Comparison of ENCODE assay signal across 27 cellular contexts in the genomic region with DNA sequence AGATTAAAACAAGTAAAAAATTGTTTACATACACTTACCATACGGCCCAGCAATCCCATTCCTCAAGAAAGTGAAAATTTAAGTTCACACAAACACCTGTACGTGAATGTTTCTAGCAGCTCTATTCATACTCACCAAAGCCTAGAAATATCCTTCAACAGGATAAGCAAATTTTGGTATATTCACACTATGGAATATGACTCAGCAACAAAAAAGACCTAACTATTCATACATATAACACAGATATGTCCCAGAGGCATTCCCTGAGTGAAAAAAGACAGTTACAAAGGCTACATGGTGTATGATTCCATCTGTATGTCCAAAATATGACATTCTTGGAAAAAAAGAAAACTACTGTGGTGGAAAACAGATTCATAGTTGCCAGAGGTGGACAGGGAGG.
"Had no signal": no experiment of that assay in that cellular context is flagged by ENCODE, and none has a peak within 500 bp of the region (broad histone marks: within the 10 kb centered on the region; RNA-seq: fewer than 3 reads in every experiment).

No MANE protein-coding gene starts in this region.

- DNase-seq: stimulated activated CD4-positive, alpha-beta T cell treated with anti-CD3 and anti-CD28 coated beads, Interleukin-2, amount 100 ng/mL, for 48 hours; stimulated activated CD4-positive, alpha-beta T cell treated with anti-CD3 and anti-CD28 coated beads, Interleukin-4, amount 100 ng/mL, for 1 hour; stimulated activated CD4-positive, alpha-beta T cell treated with anti-CD3 and anti-CD28 coated beads, Interleukin-4, amount 100 ng/mL, for 24 hours; stimulated activated CD4-positive, alpha-beta T cell treated with anti-CD3 and anti-CD28 coated beads, Interleukin-4, amount 100 ng/mL, for 4 hours; stimulated activated CD8-positive, alpha-beta memory T cell treated with anti-CD3 and anti-CD28 coated beads, Interleukin-4, amount 100 ng/mL, for 48 hours; stimulated activated naive B cell treated with anti-CD40 and anti-IgM and Interleukin-4, amounts not matched to agents 10 μg/mL and 1 μg/mL and 100 μg/mL, for 72 hours; stimulated activated naive CD4-positive, alpha-beta T cell; stimulated activated naive CD4-positive, alpha-beta T cell treated with Interleukin-2 at 50 U/mL for 16 hours; stimulated activated naive CD8-positive, alpha-beta T cell treated with anti-CD3 and anti-CD28 coated beads, Interleukin-15, amount 100 ng/mL, for 72 hours; stimulated activated naive CD8-positive, alpha-beta T cell treated with anti-CD3 and anti-CD28 coated beads, Interleukin-15, Interleukin-2, amounts not matched to agents 100 U/mL and 50 U/mL, for 24 hours; stomach; substantia nigra; testis; thyroid gland; tibial artery; transverse colon; trophoblast cell; upper lobe of right lung; uterus had no signal

- FAIRE-seq: urothelium cell line had no signal

- H3K27ac ChIP-seq: stomach, suprapubic skin, testis, thoracic aorta, thyroid gland, tibial artery, tibial nerve, transverse colon, upper lobe of left lung, upper lobe of right lung, uterus, vagina had no signal

- H3K4me1 ChIP-seq: suprapubic skin, testis, thyroid gland, transverse colon, upper lobe of left lung, upper lobe of right lung, uterus had no signal

- H3K27me3 ChIP-seq: stomach, suprapubic skin, testis, thyroid gland, tibial artery, tibial nerve, transverse colon, upper lobe of left lung, upper lobe of right lung, uterus, vagina had no signal

- H3K4me3 ChIP-seq: stomach, suprapubic skin, testis, thoracic aorta, thyroid gland, tibial artery, tibial nerve, transverse colon, upper lobe of left lung, upper lobe of right lung, uterus, vagina had no signal

- H3K9me3 ChIP-seq: stomach, suprapubic skin, testis, thoracic aorta, thyroid gland, tibial artery, tibial nerve, transverse colon, upper lobe of left lung, upper lobe of right lung, uterus, vagina had no signal

- H3K36me3 ChIP-seq: suprapubic skin, thoracic aorta, thyroid gland, tibial artery, transverse colon, upper lobe of left lung, upper lobe of right lung, uterus, vagina had no signal

- ATAC-seq: stimulated activated effector memory CD8-positive, alpha-beta T cell treated with anti-CD3 and anti-CD28 coated beads, Interleukin-12 subunit alpha, Interleukin-12 subunit beta, amount 100 ng/mL, for 72 hours; stimulated activated memory B cell treated with anti-CD40 and anti-IgM and Interleukin-4, amounts not matched to agents 10 μg/mL and 1 μg/mL and 100 μg/mL, for 72 hours; stimulated activated naive B cell treated with anti-CD40 and anti-IgM and Interleukin-4, amounts not matched to agents 10 μg/mL and 1 μg/mL and 100 μg/mL, for 72 hours; stimulated activated naive CD8-positive, alpha-beta T cell treated with anti-CD3 and anti-CD28 coated beads, Interleukin-15, amount 100 ng/mL, for 72 hours; stimulated activated naive CD8-positive, alpha-beta T cell treated with anti-CD3 and anti-CD28 coated beads, Interleukin-15, Interleukin-2, amounts not matched to agents 100 U/mL and 50 U/mL, for 24 hours; upper lobe of right lung had no signal
